Comparison of ENCODE assay signal across 8 cellular contexts in genomic region chr2:152097291-152098032, GRCh38. TPM values are rescaled to one million over a fixed set of nuclear protein-coding genes. Genes with fewer than 3 reads are reported as not detected.
DNase-seq lines count a peak whose midpoint lies in the region; ATAC-seq, FAIRE-seq and TF ChIP-seq lines count a peak whose summit lies in the region.

No MANE protein-coding gene starts in this region.

- H3K4me3 Mint-ChIP-seq in astrocyte (ENCODE audit: unreplicated experiment) = peak overlapping the region; percentile 85
- peak overlapping the region; percentile 81 to 94 (median 82) for H3K4me3 Mint-ChIP-seq in immature natural killer cell
- H3K4me3 Mint-ChIP-seq in stimulated activated naive B cell treated with anti-CD40 and anti-IgM and Interleukin-4, amounts not matched to agents 10 μg/mL and 1 μg/mL and 100 μg/mL, for 72 hours = peak overlapping the region; percentile 83 to 94

- H3K36me3 Mint-ChIP-seq in astrocyte (ENCODE audit: low read depth, unreplicated experiment) = no peaks in the 10 kb centered on the region
- no peaks in the 10 kb centered on the region for H3K36me3 Mint-ChIP-seq in immature natural killer cell
- H3K36me3 Mint-ChIP-seq in stimulated activated naive B cell treated with anti-CD40 and anti-IgM and Interleukin-4, amounts not matched to agents 10 μg/mL and 1 μg/mL and 100 μg/mL, for 72 hours = no peaks in the 10 kb centered on the region

- no peak for TF ChIP-seq CTCF in astrocyte (IDR thresholded peaks at IDR 0.05; ENCODE audit: insufficient read depth, low read depth, low read length)

- H3K4me1 Mint-ChIP-seq in astrocyte (ENCODE audit: low read depth, unreplicated experiment) (peaks cover 5% of the 10 kb centered on the region), immature natural killer cell (peaks cover 19 to 28% of the 10 kb centered on the region in 2 donors)
- peaks cover 27 to 42% of the 10 kb centered on the region in 2 donors for H3K4me1 Mint-ChIP-seq in stimulated activated naive B cell treated with anti-CD40 and anti-IgM and Interleukin-4, amounts not matched to agents 10 μg/mL and 1 μg/mL and 100 μg/mL, for 72 hours

- in situ Hi-C loops in Caki2 (cut with HindIII; ENCODE audit: low pct_unique_long_range_greater_than_20kb, low sequenced_read_pairs) = no loop called here

- H2AFZ ChIP-seq in astrocyte (ENCODE audit: low read depth, low read length) = peak overlapping the region; percentile 50

- H3K27ac Mint-ChIP-seq in astrocyte (ENCODE audit: unreplicated experiment) = no peak overlapping the region
- H3K27ac Mint-ChIP-seq in immature natural killer cell = no peak overlapping the region
- peak overlapping the region; percentile 51 for H3K27ac Mint-ChIP-seq in stimulated activated naive B cell treated with anti-CD40 and anti-IgM and Interleukin-4, amounts not matched to agents 10 μg/mL and 1 μg/mL and 100 μg/mL, for 72 hours

- FAIRE-seq in astrocyte (lab: Jason Lieb, UNC) = no peak

- peak overlapping the region; percentile 88 for H3K4me2 ChIP-seq in astrocyte (ENCODE audit: low read length)

- H3K27ac ChIP-seq in astrocyte (ENCODE audit: low read depth, low read length) = no peak overlapping the region

- peaks cover 12% of the 10 kb centered on the region for H3K4me1 ChIP-seq in astrocyte (ENCODE audit: insufficient read depth, low read length)

- H4K20me1 ChIP-seq in astrocyte (ENCODE audit: insufficient read depth, low read length) = no peaks in the 10 kb centered on the region

- peak overlapping the region; percentile 47 for H3K4me3 ChIP-seq in astrocyte (ENCODE audit: insufficient read depth, low read depth, low read length)

- no peaks in the 10 kb centered on the region for H3K36me3 ChIP-seq in astrocyte (ENCODE audit: insufficient read depth, low read length)

- peak; percentile 20 for ATAC-seq in HG02840 (IDR thresholded peaks at IDR 0.05; ENCODE audit: low FRiP score, unreplicated experiment)
- peak in 1 of 2 donors; percentile 22 for ATAC-seq in stimulated activated naive B cell treated with anti-CD40 and anti-IgM and Interleukin-4, amounts not matched to agents 10 μg/mL and 1 μg/mL and 100 μg/mL, for 72 hours (replicated peaks)

- DNase-seq in Caki2 (ENCODE audit: low read depth) (peak; percentile 26), astrocyte (ENCODE audit: low read depth) (no peak), immature natural killer cell (no peak), DMS114 treated with DMSO at 0.1 percent for 48 hours (lab: John Stamatoyannopoulos, UW; ENCODE audit: unreplicated experiment) (no peak), hippocampal formation (lab: John Stamatoyannopoulos, UW) (no peak)
- no peak for DNase-seq in stimulated activated naive B cell treated with anti-CD40 and anti-IgM and Interleukin-4, amounts not matched to agents 10 μg/mL and 1 μg/mL and 100 μg/mL, for 72 hours
- DNase-seq in stimulated activated CD4-positive, alpha-beta T cell treated with anti-CD3 and anti-CD28 coated beads, Interleukin-2, amount 100 ng/mL, for 48 hours = no peak

- H3K27me3 Mint-ChIP-seq in astrocyte (ENCODE audit: low read depth, unreplicated experiment) (peaks cover 48% of the 10 kb centered on the region), immature natural killer cell (ENCODE audit: low read depth in 3 of 3) (peaks cover 8 to 20% (median 13%) of the 10 kb centered on the region in 3 donors)
- peaks cover 27 to 31% of the 10 kb centered on the region in 2 donors for H3K27me3 Mint-ChIP-seq in stimulated activated naive B cell treated with anti-CD40 and anti-IgM and Interleukin-4, amounts not matched to agents 10 μg/mL and 1 μg/mL and 100 μg/mL, for 72 hours

- H3K9me3 Mint-ChIP-seq in astrocyte (ENCODE audit: unreplicated experiment) = no peaks in the 10 kb centered on the region
- H3K9me3 Mint-ChIP-seq in immature natural killer cell = no peaks in the 10 kb centered on the region
- no peaks in the 10 kb centered on the region for H3K9me3 Mint-ChIP-seq in stimulated activated naive B cell treated with anti-CD40 and anti-IgM and Interleukin-4, amounts not matched to agents 10 μg/mL and 1 μg/mL and 100 μg/mL, for 72 hours

- peak overlapping the region; percentile 33 for H3K9ac ChIP-seq in astrocyte (ENCODE audit: low read length)

- H3K27me3 ChIP-seq in astrocyte (ENCODE audit: insufficient read depth, low read length) = peaks cover 53% of the 10 kb centered on the region

- H3K9me3 ChIP-seq in astrocyte (ENCODE audit: insufficient read depth, low read depth, low read length) = no peaks in the 10 kb centered on the region

- no peaks in the 10 kb centered on the region for H3K79me2 ChIP-seq in astrocyte (ENCODE audit: insufficient read depth, low read length)

RNA-seq across cellular contexts. Expression of gene CACNB4, which starts 1.4 kb away (rescaled TPM):
- 0.10 and 0.17 TPM in 2 replicates for total RNA-seq in Caki2 (2014; rRNA removed; shearing (Covaris generic); ENCODE audit: low replicate concordance)
- total RNA-seq in astrocyte = 1.8 and 2.9 TPM in 2 replicates
- polyA plus RNA-seq in immature natural killer cell = under 1 TPM in 1 of 3 donors, not detected in 2; 0.11 TPM
